In the genomic region with DNA sequence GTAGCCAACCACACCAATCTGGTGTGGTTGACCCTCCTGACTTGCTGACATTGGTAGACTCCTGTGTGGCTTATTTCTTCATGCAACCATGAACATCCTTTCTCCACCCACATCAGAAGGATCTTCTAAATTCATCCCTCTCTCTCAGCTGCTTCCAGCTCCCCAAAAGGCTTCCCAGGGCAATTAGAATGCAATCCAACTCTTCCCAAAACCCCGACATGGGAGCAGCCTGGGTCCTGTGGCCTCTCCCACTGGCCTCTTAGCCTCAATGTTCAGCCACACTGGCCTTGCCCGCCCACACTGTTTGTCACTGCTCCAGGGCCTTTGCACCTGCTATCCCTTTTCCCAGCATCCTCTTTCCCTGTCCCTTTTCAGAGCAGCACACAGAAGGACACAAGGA, we compare ENCODE assay signal across 6 cellular contexts.
"Had no signal": no experiment of that assay in that cellular context is flagged by ENCODE, and none has a peak within 500 bp of the region (broad histone marks: within the 10 kb centered on the region; RNA-seq: fewer than 3 reads in every experiment).

No MANE protein-coding gene starts in this region.

- H3K4me3 Mint-ChIP-seq: IgD-negative memory B cell had no signal

- DNase-seq: IMR-90 had no signal

- H3K4me3 ChIP-seq: K562 had no signal

- H3K4me1 Mint-ChIP-seq: IgD-negative memory B cell had no signal

- H3K27ac Mint-ChIP-seq: IgD-negative memory B cell had no signal

- H3K27ac ChIP-seq: HL-60 had no signal

- H3K36me3 Mint-ChIP-seq: IgD-negative memory B cell had no signal

- FAIRE-seq: HepG2, HTR-8/SVneo, K562 had no signal
